In the genomic region with DNA sequence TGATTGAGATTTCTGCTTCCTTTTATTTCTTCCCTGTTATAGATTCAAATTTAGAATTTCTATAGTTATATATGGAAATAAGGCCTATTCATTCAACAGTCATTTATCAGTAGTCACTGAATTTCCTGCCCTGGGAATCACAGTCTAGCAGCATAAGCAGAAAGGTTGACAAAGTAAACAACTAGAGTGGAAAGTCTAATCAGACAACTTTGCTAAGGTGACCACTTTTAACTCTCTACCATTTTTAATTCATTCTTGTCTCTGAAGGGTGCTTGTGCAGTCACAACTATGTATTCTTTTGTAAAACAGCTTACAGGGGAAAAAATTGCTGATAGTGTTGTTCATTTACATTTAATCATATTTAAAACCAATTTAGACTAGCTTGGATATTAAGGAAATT, we compare ENCODE assay signal across 18 cellular contexts.
DNase-seq lines count a peak whose midpoint lies in the region; ATAC-seq lines count a peak whose summit lies in the region.
"Had no signal": no experiment of that assay in that cellular context is flagged by ENCODE, and none has a peak within 500 bp of the region (broad histone marks: within the 10 kb centered on the region; RNA-seq: fewer than 3 reads in every experiment).

No MANE protein-coding gene starts in this region.

- no peak overlapping the region for H3K4me3 Mint-ChIP-seq in naive thymus-derived CD8-positive, alpha-beta T cell
- H3K4me3 Mint-ChIP-seq: H9 had no signal

- peak overlapping the region; percentile 66 for H3K27ac ChIP-seq in ACC112 (ENCODE audit: low read depth, low read length)
- no peak overlapping the region for H3K27ac ChIP-seq in mesenchymal stem cell (ENCODE audit: low read length, poor library complexity, severe bottlenecking)
- H3K27ac ChIP-seq: BLaER1 treated with 17β-estradiol and CSF1 and Interleukin-3, amounts not matched to agents 10 nM and 100 nM; PC-9; SJCRH30 had no signal

- H3K4me1 ChIP-seq in ACC112 (ENCODE audit: control insufficient read depth, insufficient read depth, low read length, unreplicated experiment) (peaks cover 17% of the 10 kb centered on the region), mesenchymal stem cell (ENCODE audit: control insufficient read depth, insufficient read depth, low read depth, low read length) (no peaks in the 10 kb centered on the region)
- H3K4me1 ChIP-seq: BLaER1 treated with 17β-estradiol and CSF1 and Interleukin-3, amounts not matched to agents 10 nM and 100 nM; SJCRH30 had no signal

- H3K23ac ChIP-seq in mesenchymal stem cell (ENCODE audit: low read length in 2 of 2): no peak overlapping the region

- H3K4me3 ChIP-seq in ACC112 (ENCODE audit: low read depth, low read length): no peak overlapping the region
- no peak overlapping the region for H3K4me3 ChIP-seq in mesenchymal stem cell (ENCODE audit: insufficient read depth in 1 of 2, low read depth in 1 of 2, low read length in 2 of 2)
- H3K4me3 ChIP-seq: BLaER1 treated with 17β-estradiol and CSF1 and Interleukin-3, amounts not matched to agents 10 nM and 100 nM; PC-9; SJCRH30 had no signal

- H2AFZ ChIP-seq in ACC112 (ENCODE audit: low read length, unreplicated experiment): peak overlapping the region; percentile 62
- no peak overlapping the region for H2AFZ ChIP-seq in mesenchymal stem cell (ENCODE audit: low read depth, low read length)
- H2AFZ ChIP-seq: PC-9 had no signal

- no peak overlapping the region for H2BK12ac ChIP-seq in mesenchymal stem cell (ENCODE audit: low read length in 2 of 2)

- no peak overlapping the region for H2AK5ac ChIP-seq in mesenchymal stem cell (ENCODE audit: low read length, severe bottlenecking)

- H3K9me3 ChIP-seq in mesenchymal stem cell (ENCODE audit: control insufficient read depth, low read length): no peaks in the 10 kb centered on the region
- H3K9me3 ChIP-seq: BLaER1 treated with 17β-estradiol and CSF1 and Interleukin-3, amounts not matched to agents 10 nM and 100 nM; SJCRH30 had no signal

- no peaks in the 10 kb centered on the region for H3K36me3 ChIP-seq in ACC112 (ENCODE audit: insufficient read depth, low read length)
- H3K36me3 ChIP-seq in mesenchymal stem cell (ENCODE audit: control insufficient read depth in 1 of 2, insufficient read depth in 2 of 2, low read depth in 1 of 2, low read length in 2 of 2): no peaks in the 10 kb centered on the region
- H3K36me3 ChIP-seq: BLaER1 treated with 17β-estradiol and CSF1 and Interleukin-3, amounts not matched to agents 10 nM and 100 nM; SJCRH30 had no signal

- H2BK5ac ChIP-seq in mesenchymal stem cell (ENCODE audit: low read depth, low read length, poor library complexity, severe bottlenecking): no peak overlapping the region

- H3K9ac ChIP-seq in mesenchymal stem cell (ENCODE audit: low read length): peak overlapping the region; percentile 41
- H3K9ac ChIP-seq: BLaER1 treated with 17β-estradiol and CSF1 and Interleukin-3, amounts not matched to agents 10 nM and 100 nM had no signal

- DNase-seq in NCI-H510A (lab: John Stamatoyannopoulos, UW) (peak; percentile 6), dermis microvascular lymphatic vessel endothelial cell (ENCODE audit: low read depth in 2 of 2) (peak; percentile 52 to 74), mesenchymal stem cell (no peak), NCI-H1417 treated with DMSO at 0.1 percent for 48 hours (lab: John Stamatoyannopoulos, UW) (no peak), NCI-H82 (lab: John Stamatoyannopoulos, UW) (no peak)
- DNase-seq in activated CD4-positive, alpha-beta T cell treated with anti-CD3 and anti-CD28 coated beads, Interleukin-2, amount 50 U/mL, for 48 hours: no peak
- DNase-seq in naive thymus-derived CD8-positive, alpha-beta T cell: no peak
- DNase-seq: H9, Karpas-422, MM.1S, NCI-H1092 treated with DMSO at 0.1 percent for 48 hours, NCI-H187 treated with DMSO at 0.1 percent for 48 hours, NCI-H446, NCI-H748 treated with DMSO at 0.1 percent for 48 hours, PC-9, SJCRH30 had no signal

- no peaks in the 10 kb centered on the region for H3K9me3 Mint-ChIP-seq in naive thymus-derived CD8-positive, alpha-beta T cell
- H3K9me3 Mint-ChIP-seq: H9 had no signal

- no peaks in the 10 kb centered on the region for H3K27me3 ChIP-seq in ACC112 (ENCODE audit: insufficient read depth, low read length)
- H3K27me3 ChIP-seq in mesenchymal stem cell (ENCODE audit: control insufficient read depth in 1 of 2, insufficient read depth in 1 of 2, low read length in 2 of 2): no peaks in the 10 kb centered on the region
- H3K27me3 ChIP-seq: BLaER1 treated with 17β-estradiol and CSF1 and Interleukin-3, amounts not matched to agents 10 nM and 100 nM; SJCRH30 had no signal

- no peaks in the 10 kb centered on the region for H3K79me1 ChIP-seq in mesenchymal stem cell (replicated peaks; ENCODE audit: low read length, poor library complexity, severe bottlenecking)

- H3K27me3 Mint-ChIP-seq in naive thymus-derived CD8-positive, alpha-beta T cell: peaks cover 0 to 5% (median 0%) of the 10 kb centered on the region in 5 donors

- H2BK15ac ChIP-seq in mesenchymal stem cell (ENCODE audit: low read depth, poor library complexity, severe bottlenecking): no peak overlapping the region

- H3K79me2 ChIP-seq in ACC112 (ENCODE audit: control insufficient read depth, insufficient read depth, low read length, unreplicated experiment): no peaks in the 10 kb centered on the region

- no peak overlapping the region for H3K18ac ChIP-seq in mesenchymal stem cell (ENCODE audit: low read depth in 1 of 2, low read length in 2 of 2)

- H3K14ac ChIP-seq in mesenchymal stem cell (ENCODE audit: low read length in 2 of 2): no peak overlapping the region

- no peak overlapping the region for H3K27ac Mint-ChIP-seq in naive thymus-derived CD8-positive, alpha-beta T cell
- H3K27ac Mint-ChIP-seq: H9 had no signal

- H3K4me2 ChIP-seq in mesenchymal stem cell (ENCODE audit: low read length, poor library complexity, severe bottlenecking): no peak overlapping the region
- H3K4me2 ChIP-seq: BLaER1 treated with 17β-estradiol and CSF1 and Interleukin-3, amounts not matched to agents 10 nM and 100 nM; PC-9 had no signal

- H3K4ac ChIP-seq in mesenchymal stem cell (ENCODE audit: low read depth in 1 of 2, low read length in 2 of 2): no peak overlapping the region

- H4K91ac ChIP-seq in mesenchymal stem cell (ENCODE audit: low read length): no peak overlapping the region

- no peaks in the 10 kb centered on the region for H3K4me1 Mint-ChIP-seq in naive thymus-derived CD8-positive, alpha-beta T cell

- no peaks in the 10 kb centered on the region for H3K36me3 Mint-ChIP-seq in naive thymus-derived CD8-positive, alpha-beta T cell

- ATAC-seq in naive thymus-derived CD8-positive, alpha-beta T cell: no peak

- no peak overlapping the region for H2BK120ac ChIP-seq in mesenchymal stem cell (ENCODE audit: low read depth, low read length)

- no peak overlapping the region for H4K8ac ChIP-seq in mesenchymal stem cell (ENCODE audit: low read length)

- POLR2A ChIA-PET in naive thymus-derived CD8-positive, alpha-beta T cell (lab: Charles Lee): no interaction called here

Comparison
In these comparisons a context has a peak if more than half of its experiments do, and no peak if none do; other contexts are left out.
1. DNase-seq: peak in NCI-H510A (single experiment) and dermis microvascular lymphatic vessel endothelial cell (2 of 2); none in mesenchymal stem cell (single experiment), NCI-H1417 treated with DMSO at 0.1 percent for 48 hours (single experiment), NCI-H82 (single experiment), activated CD4-positive, alpha-beta T cell treated with anti-CD3 and anti-CD28 coated beads, Interleukin-2, amount 50 U/mL, for 48 hours (0 of 2) and naive thymus-derived CD8-positive, alpha-beta T cell (0 of 10).